Comparison of ENCODE assay signal across 15 cellular contexts in genomic region chr4:6944311-6945051, GRCh38. TPM values are rescaled to one million over a fixed set of nuclear protein-coding genes. Genes with fewer than 3 reads are reported as not detected.
DNase-seq lines count a peak whose midpoint lies in the region; ATAC-seq and TF ChIP-seq lines count a peak whose summit lies in the region.
"Had no signal": no experiment of that assay in that cellular context is flagged by ENCODE, and none has a peak within 500 bp of the region (broad histone marks: within the 10 kb centered on the region; RNA-seq: fewer than 3 reads in every experiment).

No MANE protein-coding gene starts in this region.

- peaks cover 66 to 78% (median 72%) of the 10 kb centered on the region in 3 donors for H3K4me1 Mint-ChIP-seq in T-cell

- peak overlapping the region in 1 of 3 donors; percentile 81 for H3K4me3 Mint-ChIP-seq in T-cell

- TF ChIP-seq POLR2A in sigmoid colon (IDR thresholded peaks at IDR 0.05) (no peak), lower leg skin (IDR thresholded peaks at IDR 0.05) (no peak)

- no peak for TF ChIP-seq EP300 in sigmoid colon (IDR thresholded peaks at IDR 0.05)

- no peaks in the 10 kb centered on the region for H3K9me3 ChIP-seq in hepatocyte (ENCODE audit: low read depth)
- no peaks in the 10 kb centered on the region for H3K9me3 ChIP-seq in sigmoid colon

- TF ChIP-seq CTCF in hepatocyte (IDR thresholded peaks at IDR 0.05; ENCODE audit: poor library complexity) (no peak), sigmoid colon (IDR thresholded peaks at IDR 0.05) (no peak), lower leg skin (IDR thresholded peaks at IDR 0.05) (no peak)

- H2AFZ ChIP-seq in hepatocyte: no peak overlapping the region
- H2AFZ ChIP-seq: PC-9 had no signal

- H3K9me2 ChIP-seq in hepatocyte (replicated peaks; ENCODE audit: insufficient read depth): no peaks in the 10 kb centered on the region

- no peak for ATAC-seq in T-cell (replicated peaks in 1 of 4)
- ATAC-seq in GM21576 (IDR thresholded peaks at IDR 0.05; ENCODE audit: unreplicated experiment): no peak

- POLR2A ChIA-PET in T-cell (lab: Charles Lee): no interaction called here

- peak overlapping the region; percentile 94 to 96 for H3K27ac Mint-ChIP-seq in T-cell

- intact Hi-C loops in sigmoid colon (cut with DNase I) (no loop called here), lower leg skin (cut with DNase I; ENCODE audit: low total_unique reads) (no loop called here)

- H3K36me3 ChIP-seq in hepatocyte (replicated peaks; ENCODE audit: insufficient read depth, low read depth): no peaks in the 10 kb centered on the region
- H3K36me3 ChIP-seq in sigmoid colon: no peaks in the 10 kb centered on the region

- DNase-seq in Daoy (ENCODE audit: low read depth) (peak; percentile 34), T-cell (no peak), hepatocyte (ENCODE audit: low spot score) (no peak), sigmoid colon (no peak), anterior cingulate cortex (lab: John Stamatoyannopoulos, UW) (no peak), lower leg skin (ENCODE audit: low spot score in 2 of 2) (no peak), SIG-M5 treated with dmso at 0.1 percent for 504 hours (lab: John Stamatoyannopoulos, UW; ENCODE audit: unreplicated experiment) (no peak)
- DNase-seq: DND-41; KG1; NCI-H1930; occipital lobe; PC-9; stimulated activated CD4-positive, alpha-beta T cell treated with anti-CD3 and anti-CD28 coated beads, Interleukin-4, amount 100 ng/mL, for 4 hours; T-helper 9 cell had no signal

- peak overlapping the region; percentile 93 for H3K27ac ChIP-seq in hepatocyte
- peak overlapping the region; percentile 8 to 64 (median 46) for H3K27ac ChIP-seq in sigmoid colon

- WGBS in hepatocyte (ENCODE audit: low lambda C conversion rate, missing lambda C conversion rate): 78% methylated on average over 20 of the region's 20 CpGs
- WGBS in sigmoid colon, 2 donors: 16 to 67% methylated on average over 20 of the region's 20 CpGs
- WGBS in lower leg skin, 2 donors: 79 to 84% methylated on average over 20 of the region's 20 CpGs

- no peaks in the 10 kb centered on the region for H3K9me3 Mint-ChIP-seq in T-cell

- H3K27me3 ChIP-seq in hepatocyte: no peaks in the 10 kb centered on the region
- no peaks in the 10 kb centered on the region for H3K27me3 ChIP-seq in sigmoid colon

- no peaks in the 10 kb centered on the region for H3K27me3 Mint-ChIP-seq in T-cell

- no peaks in the 10 kb centered on the region for H4K20me1 ChIP-seq in hepatocyte (ENCODE audit: insufficient read depth, poor library complexity, severe bottlenecking)

- CTCF ChIA-PET in T-cell (lab: Charles Lee): no interaction called here

- no peaks in the 10 kb centered on the region for H3K36me3 Mint-ChIP-seq in T-cell

- no peak overlapping the region for H3K4me2 ChIP-seq in hepatocyte
- H3K4me2 ChIP-seq: PC-9 had no signal

- H3K4me1 ChIP-seq in hepatocyte (ENCODE audit: insufficient read depth): peaks cover 48% of the 10 kb centered on the region
- H3K4me1 ChIP-seq in sigmoid colon: peaks cover 0 to 24% (median 19%) of the 10 kb centered on the region in 4 donors

- H3K4me3 ChIP-seq in hepatocyte (no peak overlapping the region), sigmoid colon (no peak overlapping the region), lower leg skin (ENCODE audit: low read depth, poor library complexity, severe bottlenecking) (no peak overlapping the region)
- H3K4me3 ChIP-seq: PC-9 had no signal

- peaks cover 71% of the 10 kb centered on the region for H3K79me2 ChIP-seq in hepatocyte

RNA-seq across cellular contexts. Expression of gene TBC1D14, which starts 34.9 kb away (rescaled TPM):
- total RNA-seq in Daoy (2014; rRNA removed; shearing (Covaris generic)): 37.0 and 39.5 TPM in 2 replicates
- total RNA-seq in T-cell: 10 to 100 TPM; 44.2 to 73.8 (median 62.3) TPM
- 46.1 and 50.8 TPM in 2 replicates for total RNA-seq in hepatocyte
- 26.5 and 33.6 TPM in 2 replicates for polyA plus RNA-seq in hepatocyte
- 10 to 100 TPM; 26.3 to 46.4 (median 32.6) TPM for total RNA-seq in sigmoid colon
- 10 to 100 TPM; 19.2 to 38.5 (median 22.2) TPM for polyA plus RNA-seq in sigmoid colon
- 100 to 1,000 TPM in 1 of 4 donors, 10 to 100 TPM in 3; 54.7 to 101 (median 73.3) TPM for total RNA-seq in lower leg skin
